8 cellular contexts compared by ENCODE assay signal in genomic region chr3:171049831-171050444, GRCh38. TPM values are rescaled to one million over a fixed set of nuclear protein-coding genes. Genes with fewer than 3 reads are reported as not detected.
A peak's percentile ranks its signal among the peaks of the same experiment; 100 is the strongest.
DNase-seq lines count a peak whose midpoint lies in the region; ATAC-seq, FAIRE-seq and TF ChIP-seq lines count a peak whose summit lies in the region.

No MANE protein-coding gene starts in this region.

- peaks cover 42% of the 10 kb centered on the region for H3K4me1 Mint-ChIP-seq in Caco-2 (ENCODE audit: low read depth, unreplicated experiment)
- peaks cover 18% of the 10 kb centered on the region for H3K4me1 Mint-ChIP-seq in neural crest cell

- BruUV-seq in Caco-2 (replicated peaks; lab: Mats Ljungman, UMichigan) = no TSS peak

- H3K9me3 Mint-ChIP-seq in Caco-2 (ENCODE audit: unreplicated experiment) (no peaks in the 10 kb centered on the region), neural crest cell (peaks cover 5% of the 10 kb centered on the region)

- H3K27me3 Mint-ChIP-seq in Caco-2 (ENCODE audit: insufficient read depth, unreplicated experiment) = no peaks in the 10 kb centered on the region
- no peaks in the 10 kb centered on the region for H3K27me3 Mint-ChIP-seq in neural crest cell (ENCODE audit: low read depth)

- no peak overlapping the region for H3K27ac Mint-ChIP-seq in Caco-2 (ENCODE audit: unreplicated experiment)
- no peak overlapping the region for H3K27ac Mint-ChIP-seq in neural crest cell (ENCODE audit: unreplicated experiment)

- H3K4me3 ChIP-seq in Caco-2 (ENCODE audit: low read depth, low read length) (no peak overlapping the region), fibroblast of mammary gland (ENCODE audit: control insufficient read depth, low read depth, low read length) (no peak overlapping the region)

- H3K4me3 Mint-ChIP-seq in Caco-2 (ENCODE audit: unreplicated experiment) (no peak overlapping the region), neural crest cell (no peak overlapping the region)

- peaks cover 6% of the 10 kb centered on the region for H3K36me3 Mint-ChIP-seq in Caco-2 (ENCODE audit: insufficient read depth, unreplicated experiment)
- no peaks in the 10 kb centered on the region for H3K36me3 Mint-ChIP-seq in neural crest cell (ENCODE audit: low read depth)

- DNase-seq in Caco-2 (peak; percentile 60 to 70), GM19239 (ENCODE audit: insufficient read length, low spot score) (peak; percentile 47), NCI-H526 (lab: John Stamatoyannopoulos, UW) (peak; percentile 13 to 78), activated T-cell treated with anti-CD3 and anti-CD28 coated beads for 48 hours (ENCODE audit: low read depth) (peak; percentile 15), fibroblast of mammary gland (ENCODE audit: low read depth) (peak; percentile 66), neural crest cell (ENCODE audit: low read depth, low spot score) (peak; percentile 46), cortex of kidney (lab: John Stamatoyannopoulos, UW) (no peak)

- peak; percentile 87 for ATAC-seq in HG03280 (IDR thresholded peaks at IDR 0.05; ENCODE audit: unreplicated experiment)

- FAIRE-seq in GM19239 (lab: Jason Lieb, UNC) = peak; percentile 70

- TF ChIP-seq CTCF in Caco-2 (IDR thresholded peaks at IDR 0.05; ENCODE audit: insufficient read depth in 1 of 2, low read depth in 1 of 2, low read length in 1 of 2, severe bottlenecking in 1 of 2, unreplicated experiment in 1 of 2) (peak; percentile 72 to 74), fibroblast of mammary gland (conservative IDR thresholded peaks at IDR 0.05; ENCODE audit: control insufficient read depth, insufficient read depth, low read depth, low read length) (peak; percentile 76), neural crest cell (conservative IDR thresholded peaks at IDR 0.05) (peak; percentile 67)

- no peaks in the 10 kb centered on the region for H3K36me3 ChIP-seq in Caco-2 (ENCODE audit: control insufficient read depth, insufficient read depth, low read length)

- intact Hi-C loops in Caco-2 (cut with micrococcal nuclease; ENCODE audit: unreplicated experiment) = loop anchor here (1.0 to 5.0 kb wide), 7 partner anchors 52 to 782 kb away; no protein-coding TSS in a partner anchor

- POLR2A ChIA-PET in Caco-2 (lab: Charles Lee) = no interaction called here

- no peaks in the 10 kb centered on the region for H3K27me3 ChIP-seq in Caco-2 (replicated peaks; ENCODE audit: control insufficient read depth, insufficient read depth, low read length)

- peaks cover 42% of the 10 kb centered on the region for H3K4me1 ChIP-seq in Caco-2

- CTCF ChIA-PET in Caco-2 (lab: Charles Lee) = interaction anchor here (0.6 to 1.5 kb wide), 11 partner anchors 23 to 516 kb away, joined by 3 to 9 read pairs (median 3); partner anchors contain the start of gene SLC2A2

- H3K9me3 ChIP-seq in Caco-2 = no peaks in the 10 kb centered on the region

RNA-seq across cellular contexts. Expression of gene SLC2A2, which starts 23.4 kb away (rescaled TPM):
- total RNA-seq in Caco-2 (2022) (4.0 and 4.6 TPM in 2 replicates), neural crest cell (not detected in 2 replicates)
